15 cellular contexts compared by ENCODE assay signal in the genomic region with DNA sequence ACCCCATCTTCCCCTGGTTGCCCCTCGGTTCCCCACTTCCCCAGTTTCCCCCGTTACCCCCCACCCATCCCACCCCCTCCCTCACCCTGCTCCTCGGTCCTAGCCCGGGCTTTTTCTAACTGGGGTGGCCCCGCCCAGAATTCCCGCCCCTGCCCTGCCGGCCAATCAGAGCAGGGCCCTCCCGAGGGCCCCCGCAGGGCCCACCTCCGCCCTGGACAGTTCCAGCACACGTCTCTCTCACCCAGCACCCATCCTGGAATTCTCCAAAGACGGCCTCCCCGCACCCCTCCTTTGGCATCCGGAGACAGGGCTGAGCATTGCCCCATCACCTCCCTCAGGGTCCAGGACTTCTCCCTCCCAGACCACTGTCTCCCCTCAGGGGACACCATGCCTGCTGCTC. TPM values are rescaled to one million over a fixed set of nuclear protein-coding genes. Genes with fewer than 3 reads are reported as not detected.
DNase-seq lines count a peak whose midpoint lies in the region; TF ChIP-seq lines count a peak whose summit lies in the region.
"Had no signal": no experiment of that assay in that cellular context is flagged by ENCODE, and none has a peak within 500 bp of the region (broad histone marks: within the 10 kb centered on the region; RNA-seq: fewer than 3 reads in every experiment).

A gene (minus strand): TSS at position 88 of the 400 bp plus-strand sequence.

- TF ChIP-seq CTCF in MCF 10A (IDR thresholded peaks at IDR 0.05; ENCODE audit: unreplicated experiment), result no peak
- no peak for TF ChIP-seq CTCF in mammary epithelial cell (conservative IDR thresholded peaks at IDR 0.05 in 1 of 2, IDR thresholded peaks at IDR 0.05 in 1 of 2; ENCODE audit: extremely low read depth in 1 of 2, insufficient read depth in 1 of 2, low read depth in 1 of 2, low read length in 2 of 2)
- no peak for TF ChIP-seq CTCF in hepatocyte (IDR thresholded peaks at IDR 0.05; ENCODE audit: poor library complexity)
- TF ChIP-seq CTCF in progenitor cell of endocrine pancreas (IDR thresholded peaks at IDR 0.05; ENCODE audit: unreplicated experiment), result no peak
- TF ChIP-seq CTCF in vagina (IDR thresholded peaks at IDR 0.05), result no peak
- no peak for TF ChIP-seq CTCF in HFFc6 (IDR thresholded peaks at IDR 0.05)

- H3K4me2 ChIP-seq in mammary epithelial cell (ENCODE audit: insufficient read depth, low read depth, low read length), result no peak within 1 kb of the TSS
- H3K4me2 ChIP-seq in hepatocyte, result no peak within 1 kb of the TSS

- H3K27ac ChIP-seq in mammary epithelial cell (ENCODE audit: insufficient read depth, low read depth, low read length), result no peak within 1 kb of the TSS
- H3K27ac ChIP-seq in hepatocyte, result no peak within 1 kb of the TSS
- no peak within 1 kb of the TSS for H3K27ac ChIP-seq in vagina

- H3K27ac Mint-ChIP-seq in MCF 10A (ENCODE audit: low read depth, unreplicated experiment) (no peak within 1 kb of the TSS), progenitor cell of endocrine pancreas (no peak within 1 kb of the TSS), HFFc6 (no peak within 1 kb of the TSS)

- H3K9me3 Mint-ChIP-seq in MCF 10A (ENCODE audit: unreplicated experiment) (no peaks in the 10 kb centered on the region), progenitor cell of endocrine pancreas (ENCODE audit: low read depth) (no peaks in the 10 kb centered on the region), HFFc6 (no peaks in the 10 kb centered on the region)

- TF ChIP-seq POLR2A in vagina (IDR thresholded peaks at IDR 0.05), result no peak

- DNase-seq in MCF 10A (ENCODE audit: unreplicated experiment), result no peak
- DNase-seq in mammary epithelial cell, result no peak
- no peak for DNase-seq in hepatocyte (ENCODE audit: low spot score)
- no peak for DNase-seq in progenitor cell of endocrine pancreas (ENCODE audit: low spot score, unreplicated experiment)
- no peak for DNase-seq in vagina (ENCODE audit: extremely low spot score in 2 of 2)
- DNase-seq in HFFc6, result no peak
- no peak for DNase-seq in NOMO-1 treated with DMSO at 0.1 percent for 48 hours (lab: John Stamatoyannopoulos, UW; ENCODE audit: unreplicated experiment)
- DNase-seq in kidney glomerular epithelial cell (lab: John Stamatoyannopoulos, UW), result no peak
- DNase-seq: 8988T; activated CD4-positive, alpha-beta T cell treated with anti-CD3 and anti-CD28 coated beads, Interleukin-2, amount 50 U/mL, for 4 hours; hippocampal formation; mesendoderm; NCI-H1092 treated with DMSO at 0.1 percent for 48 hours; NCI-H345; T-helper 9 cell had no signal

- H2AFZ ChIP-seq in mammary epithelial cell (ENCODE audit: low read depth, low read length) (no peak within 1 kb of the TSS), hepatocyte (no peak within 1 kb of the TSS)

- CTCF ChIA-PET in MCF 10A (lab: Yijun Ruan, JAX) (interaction anchor here (0.5 to 6.1 kb wide), 6 partner anchors 116 to 1659 kb away, joined by 3 to 87 read pairs (median 4); no protein-coding TSS in a partner anchor), mammary epithelial cell (lab: Charles Lee; ENCODE audit: low non-redundant PET) (no interaction called here)

- no peaks in the 10 kb centered on the region for H3K36me3 Mint-ChIP-seq in MCF 10A (ENCODE audit: insufficient read depth, unreplicated experiment)
- no peaks in the 10 kb centered on the region for H3K36me3 Mint-ChIP-seq in progenitor cell of endocrine pancreas (ENCODE audit: insufficient read depth)
- H3K36me3 Mint-ChIP-seq in HFFc6 (ENCODE audit: low read depth), result no peaks in the 10 kb centered on the region

- H3K9me3 ChIP-seq in mammary epithelial cell (replicated peaks; ENCODE audit: insufficient read depth, low read length) (no peaks in the 10 kb centered on the region), hepatocyte (ENCODE audit: low read depth) (no peaks in the 10 kb centered on the region), vagina (no peaks in the 10 kb centered on the region)

- POLR2A ChIA-PET in MCF 10A (lab: Yijun Ruan, JAX), result interaction anchor here (0.6 kb wide), 1 partner anchor 40 kb away, joined by 3 read pairs; no protein-coding TSS in a partner anchor

- H3K9ac ChIP-seq in mammary epithelial cell (ENCODE audit: insufficient read depth, low read length), result no peak within 1 kb of the TSS

- H3K36me3 ChIP-seq in mammary epithelial cell (ENCODE audit: insufficient read depth, low read length), result no peaks in the 10 kb centered on the region
- H3K36me3 ChIP-seq in hepatocyte (replicated peaks; ENCODE audit: insufficient read depth, low read depth), result no peaks in the 10 kb centered on the region
- H3K36me3 ChIP-seq in vagina, result no peaks in the 10 kb centered on the region

- H3K4me1 ChIP-seq in mammary epithelial cell (ENCODE audit: insufficient read depth, low read length) (no peaks in the 10 kb centered on the region), hepatocyte (ENCODE audit: insufficient read depth) (no peaks in the 10 kb centered on the region), vagina (no peaks in the 10 kb centered on the region)

- H4K20me1 ChIP-seq in mammary epithelial cell (ENCODE audit: insufficient read depth, low read length) (no peaks in the 10 kb centered on the region), hepatocyte (ENCODE audit: insufficient read depth, poor library complexity, severe bottlenecking) (no peaks in the 10 kb centered on the region)

- no peaks in the 10 kb centered on the region for H3K79me2 ChIP-seq in mammary epithelial cell (ENCODE audit: insufficient read depth, low read length)
- H3K79me2 ChIP-seq in hepatocyte, result no peaks in the 10 kb centered on the region

- H3K9me2 ChIP-seq in hepatocyte (replicated peaks; ENCODE audit: insufficient read depth), result no peaks in the 10 kb centered on the region

- no peak within 1 kb of the TSS for H3K4me3 ChIP-seq in mammary epithelial cell (replicated peaks in 1 of 3; ENCODE audit: insufficient read depth in 1 of 3, low read depth in 2 of 3, low read length in 3 of 3)
- H3K4me3 ChIP-seq in hepatocyte, result no peak within 1 kb of the TSS
- no peak within 1 kb of the TSS for H3K4me3 ChIP-seq in vagina

- H3K27me3 ChIP-seq in mammary epithelial cell (ENCODE audit: insufficient read depth, low read length) (no peaks in the 10 kb centered on the region), hepatocyte (no peaks in the 10 kb centered on the region), vagina (no peaks in the 10 kb centered on the region)

- H3K4me1 Mint-ChIP-seq in MCF 10A (ENCODE audit: insufficient read depth, unreplicated experiment) (no peaks in the 10 kb centered on the region), progenitor cell of endocrine pancreas (ENCODE audit: low read depth) (no peaks in the 10 kb centered on the region), HFFc6 (ENCODE audit: low read depth) (no peaks in the 10 kb centered on the region)

- dilution Hi-C loops in mammary epithelial cell (cut with HindIII; ENCODE audit: low sequenced_read_pairs), result no loop called here

- no CpG with 5 or more reads among the region's 14 CpGs for WGBS in mammary epithelial cell (ENCODE audit: low coverage, missing lambda C conversion rate)
- WGBS in hepatocyte (ENCODE audit: low lambda C conversion rate, missing lambda C conversion rate), result no CpG with 5 or more reads among the region's 14 CpGs

- no peaks in the 10 kb centered on the region for H3K27me3 Mint-ChIP-seq in MCF 10A (ENCODE audit: insufficient read depth, unreplicated experiment)
- H3K27me3 Mint-ChIP-seq in progenitor cell of endocrine pancreas, result no peaks in the 10 kb centered on the region
- H3K27me3 Mint-ChIP-seq in HFFc6 (ENCODE audit: insufficient read depth), result no peaks in the 10 kb centered on the region

- in situ Hi-C loops in mammary epithelial cell (cut with MboI; ENCODE audit: low sequenced_read_pairs in 2 of 2), result no loop called here

- intact Hi-C loops in MCF 10A (cut with micrococcal nuclease), result no loop called here
- intact Hi-C loops in mammary epithelial cell (cut with micrococcal nuclease), result no loop called here
- intact Hi-C loops in vagina (cut with DNase I), result no loop called here

- BruUV-seq in MCF 10A (replicated peaks; lab: Mats Ljungman, UMichigan) (no TSS peak), mammary epithelial cell (replicated peaks; lab: Mats Ljungman, UMichigan) (no TSS peak)

- H3K4me3 Mint-ChIP-seq in MCF 10A (ENCODE audit: unreplicated experiment) (no peak within 1 kb of the TSS), progenitor cell of endocrine pancreas (ENCODE audit: low read depth) (no peak within 1 kb of the TSS), HFFc6 (no peak within 1 kb of the TSS)

RNA-seq across cellular contexts. Expression of the gene that starts here (rescaled TPM):
- total RNA-seq in MCF 10A (2022) (61.0 and 152 TPM in 2 replicates), mammary epithelial cell (10 to 100 TPM in 1 of 2 donors, 1 to 10 TPM in 1; 1.3 to 31.8 TPM), hepatocyte (12.4 and 15.8 TPM in 2 replicates), progenitor cell of endocrine pancreas (17,961 and 19,743 TPM in 2 replicates), vagina (252 TPM)
- polyA plus RNA-seq in mammary epithelial cell (0.58 TPM), hepatocyte (3.9 and 26.2 TPM in 2 replicates)
- 2.8 TPM for polyA minus RNA-seq in mammary epithelial cell
- under 1 TPM in 2 of 6 experiments, not detected in 4; 0.25 to 0.33 TPM for total RNA-seq in HFFc6 (2021; fragmentation: NEBNext Ultra II Directional; extraction: Animal tissue kit (Norgen Biotek cat#: 25700))

Comparison
In these comparisons a context has a peak if more than half of its experiments do, and no peak if none do; other contexts are left out.
1. RNA of the gene that starts here (total RNA-seq): 17,961 to 19,743 TPM in progenitor cell of endocrine pancreas; 252 TPM in vagina (single experiment), 61.0 to 152 TPM in MCF 10A, 1.3 to 31.8 TPM in mammary epithelial cell, 12.4 to 15.8 TPM in hepatocyte and 0.25 to 0.33 TPM in HFFc6; every median in the first group is over 10 times any median in the second.